28 cellular contexts compared by ENCODE assay signal in genomic region chr1:165563551-165563950, GRCh38. TPM values are rescaled to one million over a fixed set of nuclear protein-coding genes. Genes with fewer than 3 reads are reported as not detected.
"Had no signal": no experiment of that assay in that cellular context is flagged by ENCODE, and none has a peak within 500 bp of the region (broad histone marks: within the 10 kb centered on the region; RNA-seq: fewer than 3 reads in every experiment).

No MANE protein-coding gene starts in this region.

- H3K9me3 ChIP-seq: stomach, suprapubic skin, testis, thoracic aorta, thyroid gland, tibial artery, tibial nerve, transverse colon, upper lobe of left lung, upper lobe of right lung, uterus, vagina had no signal

- H3K4me3 ChIP-seq: stomach, suprapubic skin, testis, thoracic aorta, thyroid gland, tibial artery, tibial nerve, transverse colon, upper lobe of left lung, upper lobe of right lung, uterus, vagina had no signal

- H3K4me1 ChIP-seq: suprapubic skin, tibial artery, transverse colon, upper lobe of left lung, upper lobe of right lung, uterus, vagina had no signal

- H3K27ac ChIP-seq: stomach, suprapubic skin, testis, thoracic aorta, thyroid gland, tibial artery, tibial nerve, transverse colon, upper lobe of left lung, upper lobe of right lung, uterus, vagina had no signal

- H3K27me3 ChIP-seq: stomach, testis, thyroid gland, tibial nerve, transverse colon, upper lobe of left lung, upper lobe of right lung, uterus, vagina had no signal

- DNase-seq: stimulated activated CD4-positive, alpha-beta T cell treated with anti-CD3 and anti-CD28 coated beads, Interleukin-2, amount 100 ng/mL, for 48 hours; stimulated activated CD4-positive, alpha-beta T cell treated with anti-CD3 and anti-CD28 coated beads, Interleukin-4, amount 100 ng/mL, for 1 hour; stimulated activated CD4-positive, alpha-beta T cell treated with anti-CD3 and anti-CD28 coated beads, Interleukin-4, amount 100 ng/mL, for 24 hours; stimulated activated CD4-positive, alpha-beta T cell treated with anti-CD3 and anti-CD28 coated beads, Interleukin-4, amount 100 ng/mL, for 4 hours; stimulated activated CD8-positive, alpha-beta memory T cell treated with anti-CD3 and anti-CD28 coated beads, Interleukin-4, amount 100 ng/mL, for 48 hours; stimulated activated naive B cell treated with anti-CD40 and anti-IgM and Interleukin-4, amounts not matched to agents 10 μg/mL and 1 μg/mL and 100 μg/mL, for 72 hours; stimulated activated naive CD4-positive, alpha-beta T cell; stimulated activated naive CD4-positive, alpha-beta T cell treated with Interleukin-2 at 50 U/mL for 16 hours; stimulated activated naive CD8-positive, alpha-beta T cell treated with anti-CD3 and anti-CD28 coated beads, Interleukin-15, amount 100 ng/mL, for 72 hours; stimulated activated naive CD8-positive, alpha-beta T cell treated with anti-CD3 and anti-CD28 coated beads, Interleukin-15, Interleukin-2, amounts not matched to agents 100 U/mL and 50 U/mL, for 24 hours; stomach; substantia nigra; testis; thyroid gland; tibial artery; transverse colon; trophoblast cell; upper lobe of right lung; uterus had no signal

- H3K36me3 ChIP-seq: stomach, suprapubic skin, thoracic aorta, thyroid gland, tibial artery, tibial nerve, transverse colon, upper lobe of left lung, upper lobe of right lung, uterus, vagina had no signal

RNA-seq across cellular contexts. Expression of gene LRRC52, which starts 19.8 kb away (rescaled TPM):
- total RNA-seq: stomach, subcutaneous adipose tissue, suprapubic skin, temporal lobe, thoracic aorta, tibial nerve, transverse colon, ureter, urinary bladder, uterus, vagina had no signal
